9 cellular contexts compared by ENCODE assay signal in genomic region chr14:34713122-34713680, GRCh38. TPM values are rescaled to one million over a fixed set of nuclear protein-coding genes. Genes with fewer than 3 reads are reported as not detected.
DNase-seq lines count a peak whose midpoint lies in the region; ATAC-seq and TF ChIP-seq lines count a peak whose summit lies in the region.
"Had no signal": no experiment of that assay in that cellular context is flagged by ENCODE, and none has a peak within 500 bp of the region (broad histone marks: within the 10 kb centered on the region; RNA-seq: fewer than 3 reads in every experiment).

No MANE protein-coding gene starts in this region.

- H3K36me3 ChIP-seq in Loucy (ENCODE audit: insufficient read depth, low read length): no peaks in the 10 kb centered on the region

- peak overlapping the region; percentile 88 for H3K27ac Mint-ChIP-seq in dendritic cell treated with granulocyte-macrophage colony-stimulating factor and Interleukin-4, amounts not matched to agents 40 ng/mL and 50 ng/mL, for 4 days
- H3K27ac Mint-ChIP-seq in natural killer cell treated with Interleukin-12 subunit alpha and Interleukin-12 subunit beta and Interleukin-15 and Interleukin-18, amount 100 ng/mL, for 72 hours: peak overlapping the region; percentile 68 to 92

- ATAC-seq in natural killer cell treated with Interleukin-12 subunit alpha and Interleukin-12 subunit beta and Interleukin-15 and Interleukin-18, amount 100 ng/mL, for 72 hours: no peak
- ATAC-seq in HG03442 (IDR thresholded peaks at IDR 0.05; ENCODE audit: unreplicated experiment): no peak

- peak overlapping the region; percentile 81 for H3K4me3 ChIP-seq in AG10803 (ENCODE audit: low read length)
- peak overlapping the region; percentile 94 for H3K4me3 ChIP-seq in Loucy (ENCODE audit: low read length, poor library complexity, severe bottlenecking)

- intact Hi-C loops in dendritic cell treated with granulocyte-macrophage colony-stimulating factor and Interleukin-4, amounts not matched to agents 40 ng/mL and 50 ng/mL, for 4 days (cut with micrococcal nuclease): loop anchor here (5.0 kb wide), 1 partner anchor 86 kb away; no protein-coding TSS in a partner anchor

- no peaks in the 10 kb centered on the region for H3K9me2 ChIP-seq in Loucy (replicated peaks; ENCODE audit: low read depth, low read length)

- no peaks in the 10 kb centered on the region for H3K9me3 Mint-ChIP-seq in dendritic cell treated with granulocyte-macrophage colony-stimulating factor and Interleukin-4, amounts not matched to agents 40 ng/mL and 50 ng/mL, for 4 days
- no peaks in the 10 kb centered on the region for H3K9me3 Mint-ChIP-seq in natural killer cell treated with Interleukin-12 subunit alpha and Interleukin-12 subunit beta and Interleukin-15 and Interleukin-18, amount 100 ng/mL, for 72 hours

- H4K20me1 ChIP-seq in Loucy (ENCODE audit: insufficient read depth, low read length, poor library complexity, severe bottlenecking): no peaks in the 10 kb centered on the region

- H3K4me1 Mint-ChIP-seq in dendritic cell treated with granulocyte-macrophage colony-stimulating factor and Interleukin-4, amounts not matched to agents 40 ng/mL and 50 ng/mL, for 4 days (ENCODE audit: low read depth): peaks cover 7% of the 10 kb centered on the region
- H3K4me1 Mint-ChIP-seq in natural killer cell treated with Interleukin-12 subunit alpha and Interleukin-12 subunit beta and Interleukin-15 and Interleukin-18, amount 100 ng/mL, for 72 hours (ENCODE audit: low read depth in 2 of 2): peaks cover 18 to 23% of the 10 kb centered on the region in 2 donors

- H3K4me1 ChIP-seq in Loucy (ENCODE audit: insufficient read depth, low read length, poor library complexity, severe bottlenecking): peaks cover 29% of the 10 kb centered on the region

- DNase-seq in AG10803 (ENCODE audit: low read depth) (no peak), NCI-H1436 (lab: John Stamatoyannopoulos, UW) (no peak), cerebellum (ENCODE audit: low spot score) (no peak), HT-29 (ENCODE audit: low spot score) (no peak)
- no peak for DNase-seq in natural killer cell treated with Interleukin-12 subunit alpha and Interleukin-12 subunit beta and Interleukin-15 and Interleukin-18, amount 100 ng/mL, for 72 hours (ENCODE audit: low spot score)
- DNase-seq: NCI-H510A had no signal

- H3K4me2 ChIP-seq in Loucy (ENCODE audit: low read depth, low read length, poor library complexity, severe bottlenecking): peak overlapping the region; percentile 94

- H2AFZ ChIP-seq in Loucy (ENCODE audit: low read length): peak overlapping the region; percentile 89; the same call in 1 of the 2 replicates

- peaks cover 29% of the 10 kb centered on the region for H3K79me2 ChIP-seq in Loucy (ENCODE audit: insufficient read depth, low read length)

- no peaks in the 10 kb centered on the region for H3K27me3 ChIP-seq in Loucy (ENCODE audit: insufficient read depth, low read length, poor library complexity, severe bottlenecking)

- TF ChIP-seq CTCF in AG10803 (conservative IDR thresholded peaks at IDR 0.05; ENCODE audit: low read length) (no peak), Loucy (conservative IDR thresholded peaks at IDR 0.05; ENCODE audit: low read length) (no peak)

- peak overlapping the region; percentile 80 for H3K4me3 Mint-ChIP-seq in dendritic cell treated with granulocyte-macrophage colony-stimulating factor and Interleukin-4, amounts not matched to agents 40 ng/mL and 50 ng/mL, for 4 days
- peak overlapping the region; percentile 89 for H3K4me3 Mint-ChIP-seq in natural killer cell treated with Interleukin-12 subunit alpha and Interleukin-12 subunit beta and Interleukin-15 and Interleukin-18, amount 100 ng/mL, for 72 hours

- peaks cover 13% of the 10 kb centered on the region for H3F3A ChIP-seq in Loucy (ENCODE audit: low read depth)

- H3K9me3 ChIP-seq in Loucy (ENCODE audit: insufficient read depth, low read depth, low read length): no peaks in the 10 kb centered on the region

- peaks cover 6% of the 10 kb centered on the region for H3K27me3 Mint-ChIP-seq in dendritic cell treated with granulocyte-macrophage colony-stimulating factor and Interleukin-4, amounts not matched to agents 40 ng/mL and 50 ng/mL, for 4 days
- H3K27me3 Mint-ChIP-seq in natural killer cell treated with Interleukin-12 subunit alpha and Interleukin-12 subunit beta and Interleukin-15 and Interleukin-18, amount 100 ng/mL, for 72 hours: peaks cover 0 to 4% of the 10 kb centered on the region in 2 donors

- H3K9ac ChIP-seq in Loucy (ENCODE audit: low read depth, low read length, poor library complexity, severe bottlenecking): peak overlapping the region; percentile 89

- H3K36me3 Mint-ChIP-seq in dendritic cell treated with granulocyte-macrophage colony-stimulating factor and Interleukin-4, amounts not matched to agents 40 ng/mL and 50 ng/mL, for 4 days (ENCODE audit: low read depth): peaks cover 14% of the 10 kb centered on the region
- H3K36me3 Mint-ChIP-seq in natural killer cell treated with Interleukin-12 subunit alpha and Interleukin-12 subunit beta and Interleukin-15 and Interleukin-18, amount 100 ng/mL, for 72 hours: peaks cover 6% of the 10 kb centered on the region

RNA-seq across cellular contexts. Expression of gene CFL2, which starts 1.2 kb away (rescaled TPM):
- total RNA-seq in natural killer cell treated with Interleukin-12 subunit alpha and Interleukin-12 subunit beta and Interleukin-15 and Interleukin-18, amount 100 ng/mL, for 72 hours: 1 to 10 TPM; 8.6 to 8.8 TPM
- 38.2 TPM for total RNA-seq in cerebellum
- 4.4 and 5.0 TPM in 2 replicates for total RNA-seq in HT-29 (2014; rRNA removed; shearing (Covaris generic))
